Comparison of ENCODE assay signal across 8 cellular contexts in genomic region chr15:35872577-35872976, GRCh38.
"Had no signal": no experiment of that assay in that cellular context is flagged by ENCODE, and none has a peak within 500 bp of the region (broad histone marks: within the 10 kb centered on the region; RNA-seq: fewer than 3 reads in every experiment).

No MANE protein-coding gene starts in this region.

- H3K4me3 ChIP-seq: HAP-1 had no signal

- H3K4me1 Mint-ChIP-seq: IgD-negative memory B cell had no signal

- ATAC-seq: HCT116, HepG2 had no signal

- H3K27ac Mint-ChIP-seq: HFFc6, IgD-negative memory B cell had no signal

- H3K9me3 Mint-ChIP-seq: HFFc6 had no signal

- H3K36me3 Mint-ChIP-seq: IgD-negative memory B cell had no signal

- H3K4me3 Mint-ChIP-seq: HFFc6, IgD-negative memory B cell had no signal

- H3K36me3 ChIP-seq: HAP-1 had no signal

- H3K4me1 ChIP-seq: HAP-1 had no signal

- H3K27me3 Mint-ChIP-seq: IgD-negative memory B cell had no signal

- DNase-seq: GOT3, H7, HFFc6, KBM-7 had no signal

- H3K9me3 ChIP-seq: HAP-1 had no signal
